In the genomic region with DNA sequence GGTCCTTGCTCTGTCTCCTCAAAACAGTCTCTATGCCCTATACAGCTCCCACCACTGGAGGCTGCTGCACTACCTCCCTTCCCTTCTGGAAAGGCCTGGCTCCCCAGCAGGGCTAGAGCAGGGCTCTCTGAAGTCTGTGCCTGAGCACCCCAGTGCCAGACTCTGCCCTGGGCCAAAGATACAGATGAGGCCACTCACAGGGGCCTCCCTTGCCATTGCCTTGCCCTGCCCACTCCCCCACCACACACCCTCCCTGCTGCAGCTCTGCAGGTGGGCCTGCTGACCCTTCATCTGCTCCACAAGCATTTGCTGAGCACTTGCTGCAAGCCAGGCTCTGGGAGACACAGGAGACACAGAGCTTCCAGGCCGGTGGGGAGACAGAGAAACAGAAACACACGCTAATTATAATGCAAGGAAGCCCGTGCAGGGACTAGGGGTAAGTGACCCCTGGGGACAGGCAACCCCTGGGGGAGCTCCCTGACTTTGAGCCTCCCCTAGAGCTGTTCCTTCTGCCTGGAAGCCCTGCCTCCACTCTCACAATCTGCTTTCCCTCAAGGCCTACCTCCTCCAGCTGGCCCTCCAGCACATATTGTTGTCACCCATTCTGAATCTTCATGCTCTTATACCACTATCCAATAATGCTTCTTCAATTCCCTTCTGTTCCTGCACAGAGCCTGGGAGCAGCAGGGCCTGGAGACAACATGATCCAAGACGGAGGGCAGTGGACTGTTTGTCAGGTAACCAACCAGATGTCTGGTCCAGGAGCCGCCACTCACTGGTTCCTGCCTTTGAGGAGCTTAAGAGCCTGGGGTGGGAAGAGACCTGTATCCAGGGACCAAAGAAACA, we compare ENCODE assay signal across 8 cellular contexts. TPM values are rescaled to one million over a fixed set of nuclear protein-coding genes. Genes with fewer than 3 reads are reported as not detected.
A peak's percentile ranks its signal among the peaks of the same experiment; 100 is the strongest.
DNase-seq lines count a peak whose midpoint lies in the region; ATAC-seq, FAIRE-seq and TF ChIP-seq lines count a peak whose summit lies in the region.

No MANE protein-coding gene starts in this region.

- H3K9me3 ChIP-seq in cardiac muscle cell (ENCODE audit: low read depth) (no peaks in the 10 kb centered on the region), K562 (replicated peaks; ENCODE audit: control insufficient read depth, insufficient read depth, low read depth, low read length) (no peaks in the 10 kb centered on the region), lower lobe of right lung (no peaks in the 10 kb centered on the region), vagina (no peaks in the 10 kb centered on the region)

- POLR2A ChIA-PET in K562 (lab: Yijun Ruan, JAX): interaction anchor here (1.5 to 6.8 kb wide), 3 partner anchors 7 to 39 kb away, joined by 6 to 80 read pairs (median 7); no protein-coding TSS in a partner anchor

- H3K4me2 ChIP-seq in K562 (ENCODE audit: insufficient read depth, low read length): peak overlapping the region; percentile 37; the same call in 1 of the 2 replicates

- BruUV-seq in K562 (replicated peaks; lab: Mats Ljungman, UMichigan): no TSS peak

- TF ChIP-seq POLR2A in K562 (conservative IDR thresholded peaks at IDR 0.05): no peak
- TF ChIP-seq POLR2A in vagina (IDR thresholded peaks at IDR 0.05): no peak

- H3K4me3 ChIP-seq in cardiac muscle cell (no peak overlapping the region), K562 (no peak overlapping the region), lower lobe of right lung (no peak overlapping the region), vagina (no peak overlapping the region)

- no peak for TF ChIP-seq RAD21 in K562 (CRISPR knock-in tag; conservative IDR thresholded peaks at IDR 0.05 in 1 of 2, IDR thresholded peaks at IDR 0.05 in 1 of 2)

- CTCF ChIA-PET in K562 (lab: Yijun Ruan, JAX; ENCODE audit: low intra/inter-chr PET ratio): no interaction called here

- H3K9me1 ChIP-seq in K562 (ENCODE audit: control insufficient read depth, insufficient read depth, low read length): no peaks in the 10 kb centered on the region

- in situ Hi-C loops in K562 (cut with MboI): no loop called here

- H2AFZ ChIP-seq in K562 (ENCODE audit: low read depth, low read length): no peak overlapping the region

- H3K27ac ChIP-seq in cardiac muscle cell (no peak overlapping the region), K562 (ENCODE audit: extremely low read depth, low read depth, low read length) (peak overlapping the region; percentile 36; the same call in 2 of the 3 replicates), lower lobe of right lung (peak overlapping the region; percentile 84), vagina (peak overlapping the region; percentile 93)

- WGBS in K562 (ENCODE audit: insufficient coverage, low coverage, missing lambda C conversion rate): 62% methylated on average over 5 of the region's 5 CpGs

- intact Hi-C loops in cardiac septum (cut with DNase I) (no loop called here), K562 (cut with micrococcal nuclease) (no loop called here), lower lobe of right lung (cut with DNase I) (no loop called here), vagina (cut with DNase I) (no loop called here)

- H3K27me3 ChIP-seq in cardiac muscle cell (no peaks in the 10 kb centered on the region), K562 (ENCODE audit: control insufficient read depth in 2 of 2, insufficient read depth in 2 of 2, low read length in 2 of 2) (no peaks in the 10 kb centered on the region), lower lobe of right lung (ENCODE audit: low read depth) (no peaks in the 10 kb centered on the region), vagina (no peaks in the 10 kb centered on the region)

- ATAC-seq in K562 (peak; percentile 27), lower lobe of right lung (no peak), HG02884 (IDR thresholded peaks at IDR 0.05; ENCODE audit: unreplicated experiment) (no peak)

- H3K36me3 ChIP-seq in cardiac muscle cell (no peaks in the 10 kb centered on the region), K562 (ENCODE audit: control insufficient read depth, insufficient read depth, low read length) (peaks cover 39% of the 10 kb centered on the region; the same call in 2 of the 3 replicates), lower lobe of right lung (no peaks in the 10 kb centered on the region), vagina (no peaks in the 10 kb centered on the region)

- no peak for DNase-seq in cardiac muscle cell (ENCODE audit: low read depth in 1 of 2, low spot score in 1 of 2)
- DNase-seq in cardiac septum (ENCODE audit: low spot score): no peak
- DNase-seq in K562 (ENCODE audit: extremely low read depth in 1 of 4, low spot score in 3 of 4): no peak
- DNase-seq in lower lobe of right lung: no peak
- DNase-seq in vagina (ENCODE audit: extremely low spot score in 2 of 2): no peak
- DNase-seq in COLO668 (lab: John Stamatoyannopoulos, UW; ENCODE audit: unreplicated experiment): no peak
- no peak for DNase-seq in NCI-H2029 treated with DMSO at 0.1 percent for 48 hours (lab: John Stamatoyannopoulos, UW)

- TF ChIP-seq EP300 in K562 (IDR thresholded peaks at IDR 0.05; ENCODE audit: low read length): no peak

- FAIRE-seq in K562 (lab: Jason Lieb, UNC): peak; percentile 32

- TF ChIP-seq CTCF in cardiac muscle cell (IDR thresholded peaks at IDR 0.05; ENCODE audit: low read depth, low read length) (peak; percentile 23), K562 (IDR thresholded peaks at IDR 0.05 in 2 of 3, conservative IDR thresholded peaks at IDR 0.05 in 1 of 3; ENCODE audit: insufficient read depth in 2 of 3, low read depth in 1 of 3, low read length in 3 of 3) (peak; percentile 31 to 46 (median 32); a peak in 2 of 6 replicates), lower lobe of right lung (IDR thresholded peaks at IDR 0.05) (no peak), vagina (IDR thresholded peaks at IDR 0.05) (no peak)

- H3K4me1 ChIP-seq in cardiac muscle cell (ENCODE audit: low read depth): peaks cover 46% of the 10 kb centered on the region
- peaks cover 61 to 74% of the 10 kb centered on the region in 2 experiments for H3K4me1 ChIP-seq in K562 (replicated peaks in 1 of 2; ENCODE audit: control insufficient read depth in 2 of 2, insufficient read depth in 2 of 2, low read length in 2 of 2)
- H3K4me1 ChIP-seq in lower lobe of right lung: peaks cover 98% of the 10 kb centered on the region
- H3K4me1 ChIP-seq in vagina: peaks cover 100% of the 10 kb centered on the region

- peaks cover 11% of the 10 kb centered on the region for H4K20me1 ChIP-seq in K562 (replicated peaks; ENCODE audit: control insufficient read depth, insufficient read depth, low read length)

- H3K9ac ChIP-seq in K562 (ENCODE audit: insufficient read depth in 1 of 2, low read depth in 2 of 2, low read length in 2 of 2): peak overlapping the region; percentile 8 to 85; a peak in 3 of 4 replicates

- H3K79me2 ChIP-seq in K562 (ENCODE audit: control insufficient read depth, insufficient read depth, low read length): peaks cover 100% of the 10 kb centered on the region

TF ChIP-seq in K562, 482 proteins besides CTCF, POLR2A, EP300 and RAD21:
- TF ChIP-seq POLR2G (IDR thresholded peaks at IDR 0.05; ENCODE audit: low read depth, low read length) (peak; percentile 30; the same call in 1 of the 2 replicates), RBFOX2 (IDR thresholded peaks at IDR 0.05; ENCODE audit: low read depth, low read length) (peak; percentile 34; the same call in 1 of the 2 replicates), HNRNPLL (IDR thresholded peaks at IDR 0.05; ENCODE audit: low read depth, low read length, poor library complexity, severe bottlenecking) (no peak), COPS2 (conservative IDR thresholded peaks at IDR 0.05) (no peak)
TF ChIP-seq in K562: peak in this region for 2.

RNA-seq across cellular contexts. Expression of gene PNMA1, which starts 32.6 kb away (rescaled TPM):
- total RNA-seq in cardiac muscle cell: 37.2 and 39.9 TPM in 2 replicates
- polyA plus RNA-seq in cardiac muscle cell: 72.4 and 77.4 TPM in 2 replicates
- total RNA-seq in cardiac septum: 45.9 TPM
- total RNA-seq in K562 (2011; cell fraction: chromatin; rRNA removed; ENCODE audit: low replicate concordance): 5.1 and 6.7 TPM in 2 replicates
- total RNA-seq in K562 (2011; cell fraction: nucleolus; rRNA removed): 6.8 and 8.0 TPM in 2 replicates
- total RNA-seq in K562 (2011; cell fraction: nucleoplasm; rRNA removed): 8.8 and 9.7 TPM in 2 replicates
- total RNA-seq in K562 (2014; rRNA removed): 4.6 and 4.7 TPM in 2 replicates
- total RNA-seq in K562 (2014; rRNA removed; fragmentation: Illumina TruSeq; extraction: Trizol): 7.9 and 8.7 TPM in 2 replicates
- total RNA-seq in K562 (2015; rRNA removed; fragmentation: Illumina TruSeq; extraction: Trizol): 6.6 and 7.1 TPM in 2 replicates
- 24.8 and 26.4 TPM in 2 replicates for total RNA-seq in K562 (2021)
- polyA plus RNA-seq in K562 (2011; rRNA removed): 7.5 and 11.3 TPM in 2 replicates
- 6.3 and 7.9 TPM in 2 replicates for polyA plus RNA-seq in K562 (2011; cell fraction: cytosol; rRNA removed)
- 6.2 and 6.9 TPM in 2 replicates for polyA plus RNA-seq in K562 (2011; cell fraction: nucleus; rRNA removed)
- polyA plus RNA-seq in K562 (2012): 18.6 and 26.5 TPM in 2 replicates
- polyA plus RNA-seq in K562 (2014; fragmentation: Illumina TruSeq; extraction: Trizol): 15.5 and 15.7 TPM in 2 replicates
- 1 to 10 TPM; 1.7 to 2.4 TPM for polyA plus RNA-seq in K562 (2014; fragmentation: Nextera tagmentation; extraction: Ambion mirVana)
- polyA plus RNA-seq in K562 (2014; rRNA removed): 12.7 and 15.1 TPM in 2 replicates
- polyA minus RNA-seq in K562 (2011; rRNA and poly(A)+ RNA removed): 6.4 and 9.0 TPM in 2 replicates
- polyA minus RNA-seq in K562 (2011; cell fraction: cytosol; rRNA and poly(A)+ RNA removed): 4.3 and 7.6 TPM in 2 replicates
- polyA minus RNA-seq in K562 (2011; cell fraction: nucleus; rRNA and poly(A)+ RNA removed): 3.3 and 3.4 TPM in 2 replicates
- 24.4 TPM for total RNA-seq in lower lobe of right lung
- total RNA-seq in vagina: 35.4 TPM

Comparison
In these comparisons a context has a peak if more than half of its experiments do, and no peak if none do; other contexts are left out.
1. CTCF ChIP-seq: peak in cardiac muscle cell (single experiment) and K562 (3 of 3); none in lower lobe of right lung (single experiment) and vagina (0 of 3).